In genomic region chr2:132161161-132162124, GRCh38 we compare ENCODE assay signal across 7 cellular contexts. TPM values are rescaled to one million over a fixed set of nuclear protein-coding genes. Genes with fewer than 3 reads are reported as not detected.
"Had no signal": no experiment of that assay in that cellular context is flagged by ENCODE, and none has a peak within 500 bp of the region (broad histone marks: within the 10 kb centered on the region; RNA-seq: fewer than 3 reads in every experiment).

Gene ANKRD30BL, minus strand, starts transcription at chr2:132161952. Its CDS starts 247 bp downstream, at chr2:132161705.

RNA-seq across cellular contexts. Expression of gene ANKRD30BL, which starts in this region (rescaled TPM):
- total RNA-seq: HepG2, HT1080, IMR-90, M059J, PC-3, SK-MEL-5 had no signal
- polyA plus RNA-seq: HepG2, IMR-90, SK-N-SH had no signal
